Comparison of ENCODE assay signal across 15 cellular contexts in the genomic region with DNA sequence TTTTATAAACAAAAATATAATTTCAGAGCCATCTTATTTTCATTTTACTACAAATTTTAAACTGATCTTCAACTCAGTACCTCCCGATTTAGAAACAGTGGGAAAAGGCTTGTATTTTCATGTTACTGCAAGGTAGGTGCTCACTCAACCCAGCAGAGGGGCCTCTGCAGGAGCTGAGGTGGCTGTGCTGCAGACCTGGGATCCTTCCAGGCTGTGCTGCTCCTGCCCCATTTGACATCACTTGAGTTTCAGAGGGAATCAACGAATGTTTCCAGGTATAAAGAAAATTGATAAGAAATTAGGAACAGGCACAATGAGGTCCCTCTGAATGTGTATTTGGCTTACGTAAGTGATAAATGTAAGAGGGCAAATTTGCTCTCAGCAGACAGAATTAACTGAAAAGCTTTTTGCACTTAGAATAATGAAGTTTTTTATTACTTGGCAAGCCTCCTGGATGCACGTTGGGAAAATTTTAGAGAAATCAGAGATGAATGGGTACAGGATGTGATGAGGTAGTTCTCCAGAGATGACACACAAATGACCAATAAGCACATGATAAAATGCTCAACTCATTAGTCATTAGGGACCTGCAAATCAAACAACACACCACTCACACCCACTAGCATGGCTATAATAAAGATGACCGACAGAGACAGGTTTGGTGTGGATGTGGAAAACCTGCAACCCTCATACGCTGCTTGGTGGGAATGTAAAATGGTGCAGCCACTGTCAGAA.
A peak's percentile ranks its signal among the peaks of the same experiment; 100 is the strongest.
DNase-seq lines count a peak whose midpoint lies in the region; ATAC-seq and TF ChIP-seq lines count a peak whose summit lies in the region.
"Had no signal": no experiment of that assay in that cellular context is flagged by ENCODE, and none has a peak within 500 bp of the region (broad histone marks: within the 10 kb centered on the region; RNA-seq: fewer than 3 reads in every experiment).

No MANE protein-coding gene starts in this region.

- H3K4me2 ChIP-seq in OCI-LY7 (ENCODE audit: low read length) = no peak overlapping the region

- peaks cover 11% of the 10 kb centered on the region for H3K4me1 Mint-ChIP-seq in MCF 10A (ENCODE audit: insufficient read depth, unreplicated experiment)
- peaks cover 17% of the 10 kb centered on the region for H3K4me1 Mint-ChIP-seq in CD8-positive, alpha-beta T cell (ENCODE audit: low read depth)
- H3K4me1 Mint-ChIP-seq: central memory CD8-positive, alpha-beta T cell had no signal

- no peaks in the 10 kb centered on the region for H4K20me1 ChIP-seq in OCI-LY7 (ENCODE audit: insufficient read depth, low read length)

- H3K4me3 ChIP-seq in breast epithelium (no peak overlapping the region), fibroblast of villous mesenchyme (ENCODE audit: low read depth, low read length) (no peak overlapping the region), OCI-LY7 (ENCODE audit: low read depth, low read length, poor library complexity, severe bottlenecking) (no peak overlapping the region)
- H3K4me3 ChIP-seq in CD8-positive, alpha-beta T cell (ENCODE audit: low read depth, low read length) = no peak overlapping the region
- H3K4me3 ChIP-seq: gastroesophageal sphincter, left ventricle myocardium inferior had no signal

- H3K9me3 Mint-ChIP-seq in MCF 10A (ENCODE audit: unreplicated experiment) = no peaks in the 10 kb centered on the region
- no peaks in the 10 kb centered on the region for H3K9me3 Mint-ChIP-seq in CD8-positive, alpha-beta T cell
- H3K9me3 Mint-ChIP-seq: central memory CD8-positive, alpha-beta T cell had no signal

- BruUV-seq in MCF 10A (replicated peaks; lab: Mats Ljungman, UMichigan) = no TSS peak
- no TSS peak for BruUV-seq in OCI-LY7 (replicated peaks; lab: Mats Ljungman, UMichigan)

- no peaks in the 10 kb centered on the region for H3K27me3 ChIP-seq in breast epithelium
- no peaks in the 10 kb centered on the region for H3K27me3 ChIP-seq in CD8-positive, alpha-beta T cell (ENCODE audit: insufficient read depth, low read length)
- H3K27me3 ChIP-seq: gastroesophageal sphincter had no signal

- no peaks in the 10 kb centered on the region for H3K27me3 Mint-ChIP-seq in MCF 10A (ENCODE audit: insufficient read depth, unreplicated experiment)
- no peaks in the 10 kb centered on the region for H3K27me3 Mint-ChIP-seq in CD8-positive, alpha-beta T cell (ENCODE audit: low read depth)
- H3K27me3 Mint-ChIP-seq: central memory CD8-positive, alpha-beta T cell had no signal

- no peaks in the 10 kb centered on the region for H3K9me2 ChIP-seq in OCI-LY7 (ENCODE audit: insufficient read depth, low read length)

- H3K27ac ChIP-seq in breast epithelium (no peak overlapping the region), OCI-LY7 (ENCODE audit: low read depth, low read length, poor library complexity, severe bottlenecking) (no peak overlapping the region)
- H3K27ac ChIP-seq in CD8-positive, alpha-beta T cell (ENCODE audit: low read depth, low read length) = no peak overlapping the region
- H3K27ac ChIP-seq: gastroesophageal sphincter, left ventricle myocardium inferior had no signal

- peaks cover 6% of the 10 kb centered on the region for H3K36me3 ChIP-seq in breast epithelium
- H3K36me3 ChIP-seq in OCI-LY7 (ENCODE audit: insufficient read depth, low read length) = peaks cover 77% of the 10 kb centered on the region
- H3K36me3 ChIP-seq in CD8-positive, alpha-beta T cell (ENCODE audit: insufficient read depth, low read length) = peaks cover 34% of the 10 kb centered on the region

- peak overlapping the region; percentile 12 for H3K27ac Mint-ChIP-seq in MCF 10A (ENCODE audit: low read depth, unreplicated experiment)
- no peak overlapping the region for H3K27ac Mint-ChIP-seq in CD8-positive, alpha-beta T cell

- H3K9me3 ChIP-seq in breast epithelium = no peaks in the 10 kb centered on the region
- no peaks in the 10 kb centered on the region for H3K9me3 ChIP-seq in OCI-LY7 (ENCODE audit: low read length)
- H3K9me3 ChIP-seq in CD8-positive, alpha-beta T cell (ENCODE audit: low read length) = no peaks in the 10 kb centered on the region
- H3K9me3 ChIP-seq: gastroesophageal sphincter, left ventricle myocardium inferior had no signal

- H3K36me3 Mint-ChIP-seq in MCF 10A (ENCODE audit: insufficient read depth, unreplicated experiment) = peaks cover 65% of the 10 kb centered on the region
- peaks cover 83% of the 10 kb centered on the region for H3K36me3 Mint-ChIP-seq in CD8-positive, alpha-beta T cell

- TF ChIP-seq CTCF in MCF 10A (IDR thresholded peaks at IDR 0.05; ENCODE audit: unreplicated experiment) (no peak), breast epithelium (IDR thresholded peaks at IDR 0.05) (no peak), fibroblast of villous mesenchyme (IDR thresholded peaks at IDR 0.05; ENCODE audit: insufficient read depth, low read depth, low read length) (no peak), OCI-LY7 (conservative IDR thresholded peaks at IDR 0.05; ENCODE audit: low read length) (no peak)
- TF ChIP-seq CTCF in CD8-positive, alpha-beta T cell (IDR thresholded peaks at IDR 0.05) = no peak

- H3K79me2 ChIP-seq in OCI-LY7 (ENCODE audit: insufficient read depth, low read depth, low read length) = no peaks in the 10 kb centered on the region

- H3K4me1 ChIP-seq in breast epithelium (no peaks in the 10 kb centered on the region), OCI-LY7 (ENCODE audit: insufficient read depth, low read length, poor library complexity, severe bottlenecking) (no peaks in the 10 kb centered on the region)
- H3K4me1 ChIP-seq in CD8-positive, alpha-beta T cell (ENCODE audit: insufficient read depth, low read length) = peaks cover 6% of the 10 kb centered on the region

- no peak for TF ChIP-seq POLR2A in breast epithelium (IDR thresholded peaks at IDR 0.05)

- CTCF ChIA-PET in MCF 10A (lab: Yijun Ruan, JAX) = no interaction called here
- CTCF ChIA-PET in OCI-LY7 (lab: Charles Lee; ENCODE audit: unreplicated experiment) = no interaction called here
- CTCF ChIA-PET in CD8-positive, alpha-beta T cell (lab: Charles Lee) = no interaction called here

- no peak for ATAC-seq in GM21529 (IDR thresholded peaks at IDR 0.05; ENCODE audit: unreplicated experiment)
- ATAC-seq in CD8-positive, alpha-beta T cell = no peak
- ATAC-seq: activated CD4-positive, CD25-positive, alpha-beta regulatory T cell treated with anti-CD3 and anti-CD28 coated beads, Interleukin-2, amount 50 U/mL, for 24 hours; gastroesophageal sphincter; stimulated activated naive CD8-positive, alpha-beta T cell treated with anti-CD3 and anti-CD28 coated beads, Interleukin-15, Interleukin-2, amounts not matched to agents 100 U/mL and 50 U/mL, for 24 hours had no signal

- DNase-seq in MCF 10A (ENCODE audit: unreplicated experiment) = peak; percentile 47
- no peak for DNase-seq in breast epithelium (ENCODE audit: low spot score in 2 of 2)
- DNase-seq in SW480 (ENCODE audit: low spot score) = peak; percentile 66
- DNase-seq in fibroblast of villous mesenchyme (ENCODE audit: low read depth) = peak; percentile 67
- DNase-seq in OCI-LY7 (ENCODE audit: low spot score) = no peak
- DNase-seq in NCI-H524 (lab: John Stamatoyannopoulos, UW) = no peak
- no peak for DNase-seq in CD8-positive, alpha-beta T cell
- DNase-seq: KBM-7; left ventricle myocardium inferior; occipital lobe; stimulated activated naive CD8-positive, alpha-beta T cell treated with anti-CD3 and anti-CD28 coated beads, Interleukin-15, Interleukin-2, amounts not matched to agents 100 U/mL and 50 U/mL, for 24 hours had no signal

- H3K4me3 Mint-ChIP-seq in MCF 10A (ENCODE audit: unreplicated experiment) = no peak overlapping the region
- no peak overlapping the region for H3K4me3 Mint-ChIP-seq in CD8-positive, alpha-beta T cell
- H3K4me3 Mint-ChIP-seq: central memory CD8-positive, alpha-beta T cell had no signal

- POLR2A ChIA-PET in MCF 10A (lab: Yijun Ruan, JAX) (interaction anchor here (0.6 to 0.7 kb wide), 2 partner anchors 11 to 791 kb away, joined by 3 read pairs; no protein-coding TSS in a partner anchor), OCI-LY7 (lab: Charles Lee) (interaction anchor here (0.7 kb wide), 1 partner anchor 21 kb away, joined by 5 read pairs; no protein-coding TSS in a partner anchor)
- POLR2A ChIA-PET in CD8-positive, alpha-beta T cell (lab: Charles Lee) = no interaction called here

- H2AFZ ChIP-seq in OCI-LY7 (ENCODE audit: low read length) = no peak overlapping the region

- intact Hi-C loops in MCF 10A (cut with micrococcal nuclease) = loop anchor here (10.0 kb wide), 1 partner anchor 81 kb away; no protein-coding TSS in a partner anchor
- intact Hi-C loops in breast epithelium (cut with DNase I; ENCODE audit: low total_unique reads) = no loop called here
- intact Hi-C loops in OCI-LY7 (cut with micrococcal nuclease; ENCODE audit: unreplicated experiment) = no loop called here
- intact Hi-C loops in CD8-positive, alpha-beta T cell (cut with DNase I, micrococcal nuclease) = no loop called here

Comparison
In these comparisons a context has a peak if more than half of its experiments do, and no peak if none do; other contexts are left out.
1. DNase-seq: peak in MCF 10A (single experiment), SW480 (single experiment) and fibroblast of villous mesenchyme (single experiment); none in breast epithelium (0 of 2), OCI-LY7 (single experiment), NCI-H524 (0 of 2) and CD8-positive, alpha-beta T cell (0 of 7).